In genomic region chr19:57599761-57600383, GRCh38 we compare ENCODE assay signal across 8 cellular contexts.
DNase-seq lines count a peak whose midpoint lies in the region; ATAC-seq and TF ChIP-seq lines count a peak whose summit lies in the region.

Gene ZNF530, plus strand, starts transcription at chr19:57599885. Its CDS starts 4,461 bp downstream, at chr19:57604346.

- peak; percentile 6 for TF ChIP-seq CTCF in choroid plexus epithelial cell (conservative IDR thresholded peaks at IDR 0.05; ENCODE audit: low read depth, low read length)

- ATAC-seq in GM18909 (IDR thresholded peaks at IDR 0.05; ENCODE audit: poor library complexity, unreplicated experiment) (peak; percentile 95), HG03196 (IDR thresholded peaks at IDR 0.05; ENCODE audit: unreplicated experiment) (peak; percentile 96)

- DNase-seq in AG08395 (ENCODE audit: low spot score) (peak; percentile 96), NCI-H345 treated with DMSO at 0.1 percent for 48 hours (lab: John Stamatoyannopoulos, UW; ENCODE audit: unreplicated experiment) (peak; percentile 47), choroid plexus epithelial cell (ENCODE audit: low read depth) (peak; percentile 92), kidney glomerular epithelial cell (lab: John Stamatoyannopoulos, UW) (peak; percentile 78)
- peak; percentile 79 to 82 for DNase-seq in activated CD4-positive, alpha-beta T cell treated with anti-CD3 and anti-CD28 coated beads for 24 hours (ENCODE audit: low read depth in 2 of 2)
- DNase-seq in stimulated activated CD4-positive, alpha-beta T cell treated with anti-CD3 and anti-CD28 coated beads, Interleukin-15, amount 100 ng/mL, for 48 hours (ENCODE audit: low read depth in 2 of 2), result peak; percentile 77 to 84

- H3K4me3 ChIP-seq in choroid plexus epithelial cell (ENCODE audit: low read depth, low read length), result peak within 1 kb of the TSS; percentile 81

Comparison
In these comparisons a context has a peak if more than half of its experiments do, and no peak if none do; other contexts are left out.
1. Peak in every context shown above with its lines: DNase-seq, ATAC-seq and H3K4me3 ChIP-seq.